8 cellular contexts compared by ENCODE assay signal in genomic region chrX:41332988-41333743, GRCh38. TPM values are rescaled to one million over a fixed set of nuclear protein-coding genes. Genes with fewer than 3 reads are reported as not detected.
DNase-seq lines count a peak whose midpoint lies in the region; ATAC-seq and TF ChIP-seq lines count a peak whose summit lies in the region.

No MANE protein-coding gene starts in this region.

- no peaks in the 10 kb centered on the region for H3K27me3 Mint-ChIP-seq in progenitor cell of endocrine pancreas

- H3K27ac ChIP-seq in adrenal gland (peak overlapping the region; percentile 98 to 100 (median 99)), upper lobe of right lung (peak overlapping the region; percentile 98)

- 0 to 1% (median 0%) methylated on average over 16 to 59 of the region's 65 CpGs for WGBS in adrenal gland, 4 donors

- H3K27ac Mint-ChIP-seq in progenitor cell of endocrine pancreas, result peak overlapping the region; percentile 99

- no peaks in the 10 kb centered on the region for H3K9me3 Mint-ChIP-seq in progenitor cell of endocrine pancreas (ENCODE audit: low read depth)

- no peaks in the 10 kb centered on the region for H3K27me3 ChIP-seq in adrenal gland
- no peaks in the 10 kb centered on the region for H3K27me3 ChIP-seq in upper lobe of right lung

- no peaks in the 10 kb centered on the region for H3K9me3 ChIP-seq in adrenal gland (replicated peaks in 1 of 3)
- no peaks in the 10 kb centered on the region for H3K9me3 ChIP-seq in upper lobe of right lung

- peak; percentile 29 to 57 for TF ChIP-seq POLR2A in adrenal gland (IDR thresholded peaks at IDR 0.05)

- peaks cover 14% of the 10 kb centered on the region for H3K4me1 Mint-ChIP-seq in progenitor cell of endocrine pancreas (ENCODE audit: low read depth)

- DNase-seq in GM10266 (ENCODE audit: extremely low spot score), result peak; percentile 83
- DNase-seq in NCI-H1417 treated with DMSO at 0.1 percent for 48 hours (lab: John Stamatoyannopoulos, UW), result peak; percentile 96
- peak; percentile 87 for DNase-seq in T follicular helper cell (ENCODE audit: low read depth)
- peak; percentile 87 to 94 (median 93) for DNase-seq in adrenal gland
- DNase-seq in left cardiac atrium, result peak; percentile 93
- peak; percentile 72 for DNase-seq in progenitor cell of endocrine pancreas (ENCODE audit: low spot score, unreplicated experiment)
- DNase-seq in upper lobe of right lung, result peak; percentile 93

- H3K4me3 Mint-ChIP-seq in progenitor cell of endocrine pancreas (ENCODE audit: low read depth), result peak overlapping the region; percentile 80

- no peak for TF ChIP-seq CTCF in GM10266 (IDR thresholded peaks at IDR 0.05; ENCODE audit: control insufficient read depth, insufficient read depth, low read depth, missing control alignments)
- TF ChIP-seq CTCF in adrenal gland (IDR thresholded peaks at IDR 0.05), result no peak
- no peak for TF ChIP-seq CTCF in progenitor cell of endocrine pancreas (IDR thresholded peaks at IDR 0.05; ENCODE audit: unreplicated experiment)
- TF ChIP-seq CTCF in upper lobe of right lung (IDR thresholded peaks at IDR 0.05), result no peak

- intact Hi-C loops in adrenal gland (cut with DNase I) (loop anchor here in 1 of 2 donors (10.0 kb wide), 1 partner anchor 112 kb away; the partner anchor contains the start of gene NYX), left cardiac atrium (cut with DNase I) (loop anchor here in 1 of 2 donors (10.0 kb wide), 1 partner anchor 112 kb away; the partner anchor contains the start of gene NYX), upper lobe of right lung (cut with DNase I) (loop anchor here (10.0 kb wide), 1 partner anchor 112 kb away; the partner anchor contains the start of gene NYX)

- H3K4me3 ChIP-seq in adrenal gland (peak overlapping the region in 3 of 4 donors; percentile 84 to 95 (median 86)), upper lobe of right lung (peak overlapping the region; percentile 59)

- H3K4me1 ChIP-seq in adrenal gland (replicated peaks in 1 of 2) (peaks cover 18 to 36% of the 10 kb centered on the region in 2 donors), upper lobe of right lung (no peaks in the 10 kb centered on the region)

- H3K36me3 ChIP-seq in adrenal gland (replicated peaks in 1 of 2) (no peaks in the 10 kb centered on the region), upper lobe of right lung (no peaks in the 10 kb centered on the region)

- ATAC-seq in HG02759 (IDR thresholded peaks at IDR 0.05; ENCODE audit: unreplicated experiment) (peak; percentile 46), left cardiac atrium (peak; percentile 63 to 75), upper lobe of right lung (peak; percentile 85)

- H3K36me3 Mint-ChIP-seq in progenitor cell of endocrine pancreas (ENCODE audit: insufficient read depth), result peaks cover 3% of the 10 kb centered on the region

RNA-seq across cellular contexts. Expression of gene DDX3X, which starts 0.8 kb away (rescaled TPM):
- total RNA-seq in adrenal gland (100 to 1,000 TPM; 199 to 391 (median 270) TPM), left cardiac atrium (100 to 1,000 TPM; 137 to 301 TPM), progenitor cell of endocrine pancreas (308 and 338 TPM in 2 replicates), upper lobe of right lung (234 TPM)
- polyA plus RNA-seq in adrenal gland, result 100 to 1,000 TPM in 1 of 3 donors, 10 to 100 TPM in 2; 59.4 to 123 (median 64.7) TPM

Comparison
In these comparisons a context has a peak if more than half of its experiments do, and no peak if none do; other contexts are left out.
1. Peak in every context shown above with its lines: DNase-seq, ATAC-seq, H3K4me3 ChIP-seq and H3K27ac ChIP-seq.